8 cellular contexts compared by ENCODE assay signal in genomic region chr4:77863341-77863740, GRCh38. TPM values are rescaled to one million over a fixed set of nuclear protein-coding genes. Genes with fewer than 3 reads are reported as not detected.
DNase-seq lines count a peak whose midpoint lies in the region; ATAC-seq and TF ChIP-seq lines count a peak whose summit lies in the region.
"Not testable (repeated sequence)": the region's sequence is repeated elsewhere in the genome, so short reads cannot be mapped to it uniquely, and the experiment has no call there.

No MANE protein-coding gene starts in this region.

- not testable (repeated sequence) for TF ChIP-seq POLR2A in suprapubic skin (IDR thresholded peaks at IDR 0.05)

- DNase-seq in CD8-positive, alpha-beta T cell: peak in 2 of 7 experiments; percentile 19 to 38
- not testable (repeated sequence) for DNase-seq in SJSA1 (ENCODE audit: low read depth in 1 of 2, low spot score in 2 of 2); immature natural killer cell; suprapubic skin (ENCODE audit: low spot score in 2 of 2)
- DNase-seq in activated naive CD4-positive, alpha-beta T cell treated with anti-CD3 and anti-CD28 coated beads, Interleukin-2, amount 10 ng/mL, durations not matched to agents 7 days and 5 days: peak; percentile 34
- DNase-seq in effector memory CD8-positive, alpha-beta T cell: peak; percentile 10 to 23 (median 12)

- not testable (repeated sequence) for H3K27me3 ChIP-seq in CD8-positive, alpha-beta T cell (ENCODE audit: insufficient read depth, low read length); HUES6 (ENCODE audit: control insufficient read depth, insufficient read depth, low read length); SJSA1 (replicated peaks); neuron (ENCODE audit: insufficient read depth, low read length); suprapubic skin

- TF ChIP-seq CTCF in CD8-positive, alpha-beta T cell (IDR thresholded peaks at IDR 0.05); suprapubic skin (IDR thresholded peaks at IDR 0.05): not testable (repeated sequence)

- TF ChIP-seq EP300 in suprapubic skin (IDR thresholded peaks at IDR 0.05): not testable (repeated sequence)

- peak overlapping the region; percentile 76 for H3K4me3 ChIP-seq in CD8-positive, alpha-beta T cell (ENCODE audit: low read depth, low read length)
- H3K4me3 ChIP-seq in HUES6 (ENCODE audit: low read depth, low read length): peak overlapping the region; percentile 92
- H3K4me3 ChIP-seq in SJSA1: peak overlapping the region; percentile 51
- peak overlapping the region; percentile 69 for H3K4me3 ChIP-seq in neuron (ENCODE audit: low read length)
- H3K4me3 ChIP-seq in suprapubic skin: peak overlapping the region; percentile 73

- intact Hi-C loops in CD8-positive, alpha-beta T cell (cut with DNase I, micrococcal nuclease): loop anchor here (2.0 to 10.0 kb wide), 8 partner anchors 116 to 1869 kb away; partner anchors contain the start of genes BMP2K (in 1 of the 2), CCNG2 (in 1 of the 2), NUP54 (in 1 of the 2) and SDAD1 (in 1 of the 2)

- H3K9me3 Mint-ChIP-seq in CD8-positive, alpha-beta T cell; activated naive CD4-positive, alpha-beta T cell treated with anti-CD3 and anti-CD28 coated beads, Interleukin-2, amount 10 ng/mL, durations not matched to agents 7 days and 5 days; effector memory CD8-positive, alpha-beta T cell; immature natural killer cell: not testable (repeated sequence)

- CTCF ChIA-PET in CD8-positive, alpha-beta T cell (lab: Charles Lee): interaction anchor here (3.1 kb wide), 1 partner anchor 44 kb away, joined by 44 read pairs; the partner anchor contains the start of gene CNOT6L
- CTCF ChIA-PET in activated naive CD4-positive, alpha-beta T cell treated with anti-CD3 and anti-CD28 coated beads, Interleukin-2, amount 10 ng/mL, durations not matched to agents 7 days and 5 days (lab: Charles Lee): not testable (repeated sequence)

- POLR2A ChIA-PET in CD8-positive, alpha-beta T cell (lab: Charles Lee): interaction anchor here (0.7 to 15.1 kb wide), 4 partner anchors 12 to 117 kb away, joined by 4 to 625 read pairs (median 38); partner anchors contain the start of gene CNOT6L

- peak overlapping the region; percentile 98 for H3K27ac ChIP-seq in CD8-positive, alpha-beta T cell (ENCODE audit: low read depth, low read length)
- H3K27ac ChIP-seq in HUES6 (ENCODE audit: low read depth, low read length): peak overlapping the region; percentile 84; the same call in 1 of the 2 replicates
- H3K27ac ChIP-seq in SJSA1: 0 out of 2 replicates have a peak overlapping the region, but pooled peaks have one; percentile 94
- peak overlapping the region; percentile 99 for H3K27ac ChIP-seq in suprapubic skin

- H3K36me3 ChIP-seq in CD8-positive, alpha-beta T cell (ENCODE audit: insufficient read depth, low read length); HUES6 (ENCODE audit: control insufficient read depth, insufficient read depth, low read length); neuron (ENCODE audit: insufficient read depth, low read length); suprapubic skin: not testable (repeated sequence)
- peaks cover 11% of the 10 kb centered on the region for H3K36me3 ChIP-seq in SJSA1

- peaks cover 22% of the 10 kb centered on the region for H3K4me1 ChIP-seq in CD8-positive, alpha-beta T cell (ENCODE audit: insufficient read depth, low read length)
- not testable (repeated sequence) for H3K4me1 ChIP-seq in HUES6 (ENCODE audit: control insufficient read depth, insufficient read depth, low read length); SJSA1 (replicated peaks)
- H3K4me1 ChIP-seq in neuron (ENCODE audit: insufficient read depth, low read length) (peaks cover 12% of the 10 kb centered on the region), suprapubic skin (peaks cover 20% of the 10 kb centered on the region)

- ATAC-seq in CD8-positive, alpha-beta T cell: not testable (repeated sequence)
- ATAC-seq in effector memory CD8-positive, alpha-beta T cell (replicated peaks): peak; percentile 10

- peaks cover 56% of the 10 kb centered on the region for H3K4me1 Mint-ChIP-seq in CD8-positive, alpha-beta T cell (ENCODE audit: low read depth)
- peaks cover 60% of the 10 kb centered on the region for H3K4me1 Mint-ChIP-seq in activated naive CD4-positive, alpha-beta T cell treated with anti-CD3 and anti-CD28 coated beads, Interleukin-2, amount 10 ng/mL, durations not matched to agents 7 days and 5 days
- H3K4me1 Mint-ChIP-seq in effector memory CD8-positive, alpha-beta T cell (ENCODE audit: low read depth in 2 of 2): peaks cover 27 to 50% of the 10 kb centered on the region in 2 donors
- peaks cover 48 to 62% of the 10 kb centered on the region in 2 donors for H3K4me1 Mint-ChIP-seq in immature natural killer cell

- not testable (repeated sequence) for H3K27me3 Mint-ChIP-seq in CD8-positive, alpha-beta T cell (ENCODE audit: low read depth); activated naive CD4-positive, alpha-beta T cell treated with anti-CD3 and anti-CD28 coated beads, Interleukin-2, amount 10 ng/mL, durations not matched to agents 7 days and 5 days; effector memory CD8-positive, alpha-beta T cell
- H3K27me3 Mint-ChIP-seq in immature natural killer cell (ENCODE audit: low read depth in 3 of 3): peaks cover 15 to 30% (median 29%) of the 10 kb centered on the region in 3 donors

- peak overlapping the region; percentile 99 for H3K27ac Mint-ChIP-seq in CD8-positive, alpha-beta T cell
- H3K27ac Mint-ChIP-seq in activated naive CD4-positive, alpha-beta T cell treated with anti-CD3 and anti-CD28 coated beads, Interleukin-2, amount 10 ng/mL, durations not matched to agents 7 days and 5 days: peak overlapping the region; percentile 100
- peak overlapping the region; percentile 100 for H3K27ac Mint-ChIP-seq in effector memory CD8-positive, alpha-beta T cell
- peak overlapping the region; percentile 95 to 100 (median 99) for H3K27ac Mint-ChIP-seq in immature natural killer cell

- H3K9ac ChIP-seq in HUES6 (ENCODE audit: low read length): peak overlapping the region; percentile 94

- 31% methylated on average over 14 of the region's 14 CpGs for WGBS in suprapubic skin

- peak overlapping the region; percentile 100 for H2AFZ ChIP-seq in neuron (ENCODE audit: low read depth, low read length)

- H3K4me3 Mint-ChIP-seq in CD8-positive, alpha-beta T cell: peak overlapping the region; percentile 94
- peak overlapping the region; percentile 96 for H3K4me3 Mint-ChIP-seq in activated naive CD4-positive, alpha-beta T cell treated with anti-CD3 and anti-CD28 coated beads, Interleukin-2, amount 10 ng/mL, durations not matched to agents 7 days and 5 days
- H3K4me3 Mint-ChIP-seq in effector memory CD8-positive, alpha-beta T cell: peak overlapping the region; percentile 96 to 97
- H3K4me3 Mint-ChIP-seq in immature natural killer cell: peak overlapping the region; percentile 90 to 97 (median 96)

- not testable (repeated sequence) for H3K9me3 ChIP-seq in CD8-positive, alpha-beta T cell (ENCODE audit: low read length); HUES6 (ENCODE audit: control insufficient read depth, insufficient read depth, low read depth, low read length); SJSA1 (replicated peaks); neuron (ENCODE audit: low read length); suprapubic skin

- peaks cover 34% of the 10 kb centered on the region for H3K36me3 Mint-ChIP-seq in CD8-positive, alpha-beta T cell
- peaks cover 24% of the 10 kb centered on the region for H3K36me3 Mint-ChIP-seq in activated naive CD4-positive, alpha-beta T cell treated with anti-CD3 and anti-CD28 coated beads, Interleukin-2, amount 10 ng/mL, durations not matched to agents 7 days and 5 days
- H3K36me3 Mint-ChIP-seq in effector memory CD8-positive, alpha-beta T cell (ENCODE audit: insufficient read depth): peaks cover 45% of the 10 kb centered on the region
- not testable (repeated sequence) for H3K36me3 Mint-ChIP-seq in immature natural killer cell

RNA-seq across cellular contexts. Expression of gene MRPL1, which starts 0.7 kb away (rescaled TPM):
- total RNA-seq in CD8-positive, alpha-beta T cell: 10 to 100 TPM; 14.8 to 20.5 TPM
- 42.4 and 48.4 TPM in 2 replicates for total RNA-seq in SJSA1 (2014; rRNA removed; shearing (Covaris generic))
- 10 to 100 TPM; 18.1 to 33.2 (median 24.4) TPM for polyA plus RNA-seq in immature natural killer cell
- total RNA-seq in suprapubic skin: 10 to 100 TPM; 13.2 to 28.2 (median 15.6) TPM

RNA-seq across cellular contexts. Expression of gene CNOT6L, which starts 44.2 kb away (rescaled TPM):
- total RNA-seq in CD8-positive, alpha-beta T cell: 100 to 1,000 TPM; 324 to 341 TPM
- 9.2 and 10.8 TPM in 2 replicates for total RNA-seq in SJSA1 (2014; rRNA removed; shearing (Covaris generic))
- 10 to 100 TPM; 26.0 to 61.8 (median 46.4) TPM for polyA plus RNA-seq in immature natural killer cell
- 10 to 100 TPM; 21.3 to 45.8 (median 39.6) TPM for total RNA-seq in suprapubic skin

Comparison
In these comparisons a context has a peak if more than half of its experiments do, and no peak if none do; other contexts are left out.
1. RNA of gene CNOT6L, which starts 44.2 kb away (total RNA-seq): 324 to 341 TPM in CD8-positive, alpha-beta T cell; 21.3 to 45.8 TPM in suprapubic skin and 9.2 to 10.8 TPM in SJSA1; every median in the first group is over 4 times any median in the second.
2. Peak in every context shown above with its lines, with median percentiles within 50 percentile points of each other: H3K27ac ChIP-seq, H3K4me3 ChIP-seq, H3K27ac Mint-ChIP-seq and H3K4me3 Mint-ChIP-seq.